Comparison of ENCODE assay signal across 17 cellular contexts in the genomic region with DNA sequence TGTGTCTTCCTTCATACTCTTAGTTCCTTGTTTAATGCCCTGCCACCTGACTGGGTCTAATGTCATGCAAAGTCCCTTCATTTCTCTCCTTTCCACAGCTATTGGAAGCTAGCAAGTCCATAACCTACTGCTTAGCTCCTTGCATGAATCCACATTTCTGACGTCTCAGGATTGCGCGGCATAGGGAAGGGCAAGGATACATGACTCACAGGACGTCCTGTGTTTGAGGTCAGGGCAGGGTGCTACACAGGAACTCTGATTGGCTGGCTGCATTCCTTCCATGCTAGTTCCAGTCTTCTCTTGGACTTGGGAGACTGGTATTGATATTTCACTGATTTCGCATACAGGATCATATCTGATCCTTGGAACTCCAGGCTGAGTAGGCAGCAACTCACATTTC.
DNase-seq lines count a peak whose midpoint lies in the region; ATAC-seq, FAIRE-seq and TF ChIP-seq lines count a peak whose summit lies in the region.
"Had no signal": no experiment of that assay in that cellular context is flagged by ENCODE, and none has a peak within 500 bp of the region (broad histone marks: within the 10 kb centered on the region; RNA-seq: fewer than 3 reads in every experiment).

No MANE protein-coding gene starts in this region.

- TF ChIP-seq POLR2A in endothelial cell of umbilical vein (IDR thresholded peaks at IDR 0.05; ENCODE audit: low read depth, low read length), result no peak

- no peaks in the 10 kb centered on the region for H3K27me3 Mint-ChIP-seq in nephron (ENCODE audit: low read depth)

- no peaks in the 10 kb centered on the region for H3K9me3 Mint-ChIP-seq in nephron
- H3K9me3 Mint-ChIP-seq: H9 had no signal

- CTCF ChIA-PET in endothelial cell of umbilical vein (lab: Charles Lee), result interaction anchor here (0.7 kb wide), 1 partner anchor 25 kb away, joined by 3 read pairs; no protein-coding TSS in a partner anchor

- peak overlapping the region in 2 of 3 experiments; percentile 15 to 16 for H3K27ac Mint-ChIP-seq in nephron

- H3K9me1 ChIP-seq in endothelial cell of umbilical vein (replicated peaks; ENCODE audit: control insufficient read depth, extremely low read depth, insufficient read depth, low read length), result no peaks in the 10 kb centered on the region

- H3K27ac ChIP-seq in endothelial cell of umbilical vein (ENCODE audit: insufficient read depth, low read depth, low read length), result peak overlapping the region; percentile 7
- H3K27ac ChIP-seq: epithelial cell of prostate, neutrophil had no signal

- no peaks in the 10 kb centered on the region for H3K36me3 Mint-ChIP-seq in nephron (ENCODE audit: low read depth)

- intact Hi-C loops in endothelial cell of umbilical vein (cut with micrococcal nuclease), result loop anchor here (2.0 kb wide), 1 partner anchor 76 kb away; no protein-coding TSS in a partner anchor

- no peak overlapping the region for H3K9ac ChIP-seq in endothelial cell of umbilical vein (replicated peaks; ENCODE audit: extremely low read depth, insufficient read depth, low read length)

- BruUV-seq in endothelial cell of umbilical vein (replicated peaks; lab: Mats Ljungman, UMichigan), result no TSS peak

- H3K36me3 ChIP-seq in endothelial cell of umbilical vein (ENCODE audit: control insufficient read depth in 2 of 2, extremely low read depth in 1 of 2, insufficient read depth in 2 of 2, low read length in 2 of 2), result no peaks in the 10 kb centered on the region
- H3K36me3 ChIP-seq: neutrophil had no signal

- H3K9me3 ChIP-seq in endothelial cell of umbilical vein (replicated peaks; ENCODE audit: control insufficient read depth, insufficient read depth, low read length), result no peaks in the 10 kb centered on the region
- H3K9me3 ChIP-seq: neutrophil had no signal

- dilution Hi-C loops in endothelial cell of umbilical vein (cut with MboI; ENCODE audit: extremely low pct_ligation_motif_present, low sequenced_read_pairs), result no loop called here

- peak; percentile 65 for FAIRE-seq in endothelial cell of umbilical vein (lab: Jason Lieb, UNC)

- DNase-seq in EL (peak; percentile 32), endothelial cell of umbilical vein (ENCODE audit: low read depth, low spot score) (peak; percentile 64), HUDEP-2 (lab: John Stamatoyannopoulos, UW; ENCODE audit: unreplicated experiment in 76 of 76) (no peak)
- no peak for DNase-seq in stimulated activated CD8-positive, alpha-beta memory T cell treated with anti-CD3 and anti-CD28 coated beads, Interleukin-4, amount 100 ng/mL, for 48 hours
- DNase-seq: activated naive CD4-positive, alpha-beta T cell treated with anti-CD3 and anti-CD28 coated beads, Interleukin-2, amount 50 U/mL, for 16 hours; H9; Karpas-422; NCI-H1694; NCI-H510A treated with DMSO at 0.1 percent for 48 hours had no signal

- H4K20me1 ChIP-seq in endothelial cell of umbilical vein (replicated peaks; ENCODE audit: control insufficient read depth, extremely low read depth, insufficient read depth, low read length), result no peaks in the 10 kb centered on the region

- no peaks in the 10 kb centered on the region for H3K27me3 ChIP-seq in endothelial cell of umbilical vein (ENCODE audit: control insufficient read depth in 2 of 2, insufficient read depth in 2 of 2, low read length in 2 of 2)
- H3K27me3 ChIP-seq: neutrophil had no signal

- peaks cover 34% of the 10 kb centered on the region for H3K4me1 Mint-ChIP-seq in nephron

- TF ChIP-seq CTCF in endothelial cell of umbilical vein (IDR thresholded peaks at IDR 0.05; ENCODE audit: extremely low read depth in 1 of 2, insufficient read depth in 1 of 2, low read depth in 1 of 2, low read length in 2 of 2) (no peak), nephron (IDR thresholded peaks at IDR 0.05; ENCODE audit: unreplicated experiment in 3 of 3) (no peak)

- H3K4me3 ChIP-seq in endothelial cell of umbilical vein (replicated peaks in 1 of 3; ENCODE audit: insufficient read depth in 1 of 3, low read depth in 1 of 3, low read length in 3 of 3), result no peak overlapping the region

- ATAC-seq in HG03460 (IDR thresholded peaks at IDR 0.05; ENCODE audit: unreplicated experiment) (no peak), HG02678 (IDR thresholded peaks at IDR 0.05; ENCODE audit: unreplicated experiment) (no peak)
- ATAC-seq: activated CD4-positive, CD25-positive, alpha-beta regulatory T cell treated with anti-CD3 and anti-CD28 coated beads, Interleukin-2, amount 50 U/mL, for 24 hours; Panc1 had no signal

- POLR2A ChIA-PET in endothelial cell of umbilical vein (lab: Charles Lee), result no interaction called here

- H3K4me3 Mint-ChIP-seq in nephron, result no peak overlapping the region
- H3K4me3 Mint-ChIP-seq: H9 had no signal

- H2AFZ ChIP-seq in endothelial cell of umbilical vein (ENCODE audit: low read depth, low read length), result no peak overlapping the region

- H3K79me2 ChIP-seq in endothelial cell of umbilical vein (ENCODE audit: control insufficient read depth, insufficient read depth, low read length), result no peaks in the 10 kb centered on the region

- peaks cover 15% of the 10 kb centered on the region for H3K4me1 ChIP-seq in endothelial cell of umbilical vein (ENCODE audit: control insufficient read depth, extremely low read depth, insufficient read depth, low read length)

- H3K4me2 ChIP-seq in endothelial cell of umbilical vein (ENCODE audit: insufficient read depth, low read length), result peak overlapping the region; percentile 34

TF ChIP-seq in PFSK-1, 5 proteins besides CTCF, POLR2A, EP300 and RAD21:
- TF ChIP-seq, protein P1, sequence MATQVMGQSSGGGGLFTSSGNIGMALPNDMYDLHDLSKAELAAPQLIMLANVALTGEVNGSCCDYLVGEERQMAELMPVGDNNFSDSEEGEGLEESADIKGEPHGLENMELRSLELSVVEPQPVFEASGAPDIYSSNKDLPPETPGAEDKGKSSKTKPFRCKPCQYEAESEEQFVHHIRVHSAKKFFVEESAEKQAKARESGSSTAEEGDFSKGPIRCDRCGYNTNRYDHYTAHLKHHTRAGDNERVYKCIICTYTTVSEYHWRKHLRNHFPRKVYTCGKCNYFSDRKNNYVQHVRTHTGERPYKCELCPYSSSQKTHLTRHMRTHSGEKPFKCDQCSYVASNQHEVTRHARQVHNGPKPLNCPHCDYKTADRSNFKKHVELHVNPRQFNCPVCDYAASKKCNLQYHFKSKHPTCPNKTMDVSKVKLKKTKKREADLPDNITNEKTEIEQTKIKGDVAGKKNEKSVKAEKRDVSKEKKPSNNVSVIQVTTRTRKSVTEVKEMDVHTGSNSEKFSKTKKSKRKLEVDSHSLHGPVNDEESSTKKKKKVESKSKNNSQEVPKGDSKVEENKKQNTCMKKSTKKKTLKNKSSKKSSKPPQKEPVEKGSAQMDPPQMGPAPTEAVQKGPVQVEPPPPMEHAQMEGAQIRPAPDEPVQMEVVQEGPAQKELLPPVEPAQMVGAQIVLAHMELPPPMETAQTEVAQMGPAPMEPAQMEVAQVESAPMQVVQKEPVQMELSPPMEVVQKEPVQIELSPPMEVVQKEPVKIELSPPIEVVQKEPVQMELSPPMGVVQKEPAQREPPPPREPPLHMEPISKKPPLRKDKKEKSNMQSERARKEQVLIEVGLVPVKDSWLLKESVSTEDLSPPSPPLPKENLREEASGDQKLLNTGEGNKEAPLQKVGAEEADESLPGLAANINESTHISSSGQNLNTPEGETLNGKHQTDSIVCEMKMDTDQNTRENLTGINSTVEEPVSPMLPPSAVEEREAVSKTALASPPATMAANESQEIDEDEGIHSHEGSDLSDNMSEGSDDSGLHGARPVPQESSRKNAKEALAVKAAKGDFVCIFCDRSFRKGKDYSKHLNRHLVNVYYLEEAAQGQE (IDR thresholded peaks at IDR 0.05; ENCODE audit: insufficient read depth in 1 of 2, low read depth in 2 of 2, low read length in 2 of 2), result no peak
- TF ChIP-seq FOXP2 (optimal IDR thresholded peaks at IDR 0.05; ENCODE audit: borderline replicate concordance, extremely low read depth, extremely low read length, insufficient read depth) (peak; percentile 36), TAF1 (IDR thresholded peaks at IDR 0.05; ENCODE audit: borderline replicate concordance, insufficient read depth, low read length) (no peak)

TF ChIP-seq in endothelial cell of umbilical vein, 7 proteins besides CTCF, POLR2A, EP300 and RAD21:
- TF ChIP-seq FOS (IDR thresholded peaks at IDR 0.05; ENCODE audit: borderline replicate concordance, insufficient read depth, low read length), result peak; percentile 82
- peak; percentile 27 for TF ChIP-seq POLR2AphosphoS5 (IDR thresholded peaks at IDR 0.05; ENCODE audit: insufficient read depth, low read depth, low read length)
- TF ChIP-seq EZH2 (IDR thresholded peaks at IDR 0.05; ENCODE audit: borderline replicate concordance, low read depth, low read length, severe bottlenecking), result no peak
- peak; percentile 52 for TF ChIP-seq JUN (IDR thresholded peaks at IDR 0.05; ENCODE audit: borderline replicate concordance, insufficient read depth, insufficient read length, low read depth)

Comparison
In these comparisons a context has a peak if more than half of its experiments do, and no peak if none do; other contexts are left out.
1. DNase-seq: peak in EL (single experiment) and endothelial cell of umbilical vein (single experiment); none in HUDEP-2 (0 of 76) and stimulated activated CD8-positive, alpha-beta memory T cell treated with anti-CD3 and anti-CD28 coated beads, Interleukin-4, amount 100 ng/mL, for 48 hours (single experiment).